Comparison of ENCODE assay signal across 15 cellular contexts in the genomic region with DNA sequence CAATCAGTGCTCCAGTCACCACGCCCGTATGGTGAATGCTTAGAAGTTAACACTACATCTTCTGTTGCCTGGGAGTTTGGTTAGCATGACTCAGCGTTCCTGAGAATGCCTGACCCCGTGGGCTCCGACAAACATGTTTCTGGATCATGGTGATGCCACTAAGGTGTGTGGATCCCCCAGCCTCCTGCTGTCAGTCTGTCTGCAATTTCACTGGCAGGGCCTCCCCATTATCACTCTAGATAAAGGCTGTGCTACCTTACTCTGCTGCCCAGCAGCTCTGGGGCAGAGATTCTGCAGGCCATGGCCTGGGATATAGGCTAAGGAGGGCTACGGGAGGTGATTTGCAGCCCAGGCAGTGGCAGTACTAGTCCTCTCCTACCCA.
DNase-seq lines count a peak whose midpoint lies in the region; ATAC-seq and TF ChIP-seq lines count a peak whose summit lies in the region.
"Had no signal": no experiment of that assay in that cellular context is flagged by ENCODE, and none has a peak within 500 bp of the region (broad histone marks: within the 10 kb centered on the region; RNA-seq: fewer than 3 reads in every experiment).

No MANE protein-coding gene starts in this region.

- no peak for ATAC-seq in upper lobe of left lung (ENCODE audit: low FRiP score in 2 of 2)

- POLR2A ChIA-PET in activated CD4-positive, alpha-beta memory T cell treated with anti-CD3 and anti-CD28 coated beads, Interleukin-2, amount 10 ng/mL, durations not matched to agents 7 days and 5 days (lab: Charles Lee), result no interaction called here

- 61 to 63% methylated on average over 6 of the region's 6 CpGs for WGBS in upper lobe of left lung, 2 donors

- no peak overlapping the region for H3K27ac Mint-ChIP-seq in activated CD4-positive, alpha-beta memory T cell treated with anti-CD3 and anti-CD28 coated beads, Interleukin-2, amount 10 ng/mL, durations not matched to agents 7 days and 5 days
- H3K27ac Mint-ChIP-seq: activated B cell treated with CpG ODN at 0.5 μM for 24 hours had no signal

- CTCF ChIA-PET in activated CD4-positive, alpha-beta memory T cell treated with anti-CD3 and anti-CD28 coated beads, Interleukin-2, amount 10 ng/mL, durations not matched to agents 7 days and 5 days (lab: Charles Lee), result no interaction called here

- H3K9me3 Mint-ChIP-seq in activated CD4-positive, alpha-beta memory T cell treated with anti-CD3 and anti-CD28 coated beads, Interleukin-2, amount 10 ng/mL, durations not matched to agents 7 days and 5 days, result no peaks in the 10 kb centered on the region
- H3K9me3 Mint-ChIP-seq: activated B cell treated with CpG ODN at 0.5 μM for 24 hours had no signal

- no peak overlapping the region for H3K4me3 ChIP-seq in cardiac fibroblast (replicated peaks in 1 of 2; ENCODE audit: low read depth in 2 of 2, low read length in 2 of 2)
- no peak overlapping the region for H3K4me3 ChIP-seq in upper lobe of left lung
- H3K4me3 ChIP-seq: coronary artery had no signal

- H3K4me3 Mint-ChIP-seq in activated CD4-positive, alpha-beta memory T cell treated with anti-CD3 and anti-CD28 coated beads, Interleukin-2, amount 10 ng/mL, durations not matched to agents 7 days and 5 days, result no peak overlapping the region
- H3K4me3 Mint-ChIP-seq: activated B cell treated with CpG ODN at 0.5 μM for 24 hours had no signal

- no peak for TF ChIP-seq CTCF in cardiac fibroblast (IDR thresholded peaks at IDR 0.05; ENCODE audit: low read depth, low read length)
- TF ChIP-seq CTCF in upper lobe of left lung (IDR thresholded peaks at IDR 0.05), result no peak

- peaks cover 29 to 45% (median 37%) of the 10 kb centered on the region in 4 donors for H3K4me1 ChIP-seq in upper lobe of left lung

- no peak for TF ChIP-seq POLR2A in upper lobe of left lung (IDR thresholded peaks at IDR 0.05)

- peaks cover 6% of the 10 kb centered on the region for H3K27me3 Mint-ChIP-seq in activated CD4-positive, alpha-beta memory T cell treated with anti-CD3 and anti-CD28 coated beads, Interleukin-2, amount 10 ng/mL, durations not matched to agents 7 days and 5 days
- H3K27me3 Mint-ChIP-seq: activated B cell treated with CpG ODN at 0.5 μM for 24 hours had no signal

- TF ChIP-seq EP300 in upper lobe of left lung (IDR thresholded peaks at IDR 0.05), result no peak

- H3K27me3 ChIP-seq in upper lobe of left lung, result no peaks in the 10 kb centered on the region

- no peaks in the 10 kb centered on the region for H3K4me1 Mint-ChIP-seq in activated CD4-positive, alpha-beta memory T cell treated with anti-CD3 and anti-CD28 coated beads, Interleukin-2, amount 10 ng/mL, durations not matched to agents 7 days and 5 days

- H3K9me3 ChIP-seq in upper lobe of left lung, result no peaks in the 10 kb centered on the region

- peak overlapping the region; percentile 18 to 40 (median 24) for H3K27ac ChIP-seq in upper lobe of left lung
- H3K27ac ChIP-seq: 22Rv1 had no signal

- H3K36me3 ChIP-seq in upper lobe of left lung, result no peaks in the 10 kb centered on the region

- DNase-seq in activated effector memory CD4-positive, alpha-beta T cell treated with anti-CD3 and anti-CD28 coated beads, Interleukin-2, amount 50 U/mL, for 16 hours, result peak; percentile 13
- DNase-seq in activated effector memory CD4-positive, alpha-beta T cell treated with Interleukin-2 at 50 U/mL for 16 hours, result no peak
- DNase-seq in cardiac fibroblast (ENCODE audit: low read depth in 2 of 2) (peak; percentile 76 to 77), iris pigment epithelial cell (ENCODE audit: low read depth) (peak; percentile 85), upper lobe of left lung (no peak), NCI-H510A treated with DMSO at 0.1 percent for 48 hours (lab: John Stamatoyannopoulos, UW) (no peak), NCI-H345 (lab: John Stamatoyannopoulos, UW) (no peak)
- no peak for DNase-seq in activated CD4-positive, alpha-beta memory T cell treated with anti-CD3 and anti-CD28 coated beads, Interleukin-2, amount 10 ng/mL, durations not matched to agents 7 days and 5 days
- DNase-seq: activated B cell treated with CpG ODN at 0.5 μM for 24 hours; activated gamma-delta T cell; GDM1; NCI-H1436; stimulated activated CD4-positive, alpha-beta T cell treated with anti-CD3 and anti-CD28 coated beads, Interleukin-4, amount 100 ng/mL, for 1 hour had no signal

- no peaks in the 10 kb centered on the region for H3K36me3 Mint-ChIP-seq in activated CD4-positive, alpha-beta memory T cell treated with anti-CD3 and anti-CD28 coated beads, Interleukin-2, amount 10 ng/mL, durations not matched to agents 7 days and 5 days (ENCODE audit: low read depth)

Comparison
In these comparisons a context has a peak if more than half of its experiments do, and no peak if none do; other contexts are left out.
1. DNase-seq: peak in activated effector memory CD4-positive, alpha-beta T cell treated with anti-CD3 and anti-CD28 coated beads, Interleukin-2, amount 50 U/mL, for 16 hours (single experiment), cardiac fibroblast (2 of 2) and iris pigment epithelial cell (single experiment); none in activated effector memory CD4-positive, alpha-beta T cell treated with Interleukin-2 at 50 U/mL for 16 hours (single experiment), upper lobe of left lung (0 of 2), NCI-H510A treated with DMSO at 0.1 percent for 48 hours (single experiment), NCI-H345 (single experiment) and activated CD4-positive, alpha-beta memory T cell treated with anti-CD3 and anti-CD28 coated beads, Interleukin-2, amount 10 ng/mL, durations not matched to agents 7 days and 5 days (single experiment).